In the genomic region with DNA sequence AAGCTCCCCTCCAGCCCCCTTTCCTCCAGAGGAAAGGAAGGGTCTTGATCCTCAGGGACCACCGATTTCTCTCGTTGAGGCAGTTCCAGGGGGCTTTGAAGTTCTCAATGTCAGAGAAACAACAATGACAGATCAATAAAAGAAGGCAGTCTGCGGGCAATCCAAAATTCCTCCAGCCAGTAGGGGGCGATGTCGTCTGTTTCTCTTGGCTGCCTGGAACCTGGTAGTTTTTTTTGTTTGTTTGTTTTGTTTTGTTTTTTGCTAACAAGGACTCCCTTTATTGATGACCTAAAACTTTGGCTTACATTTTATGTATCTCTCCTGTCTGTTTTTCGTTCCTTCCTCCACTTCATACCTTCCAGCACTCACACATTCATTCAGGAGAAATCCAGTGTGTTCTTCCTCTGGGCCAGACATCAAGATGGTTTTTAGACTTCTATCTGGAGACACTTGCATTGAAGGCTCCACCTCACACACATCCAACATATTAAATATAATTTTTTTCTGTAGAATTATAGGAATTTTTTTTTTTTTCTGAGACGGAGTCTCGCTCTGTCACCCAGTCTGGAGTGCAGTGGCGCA, we compare ENCODE assay signal across 8 cellular contexts.
A peak's percentile ranks its signal among the peaks of the same experiment; 100 is the strongest.
DNase-seq lines count a peak whose midpoint lies in the region; ATAC-seq and TF ChIP-seq lines count a peak whose summit lies in the region.

No MANE protein-coding gene starts in this region.

- peaks cover 43% of the 10 kb centered on the region for H3K4me1 Mint-ChIP-seq in activated T-cell treated with anti-CD3 and anti-CD28 coated beads, Interleukin-2, amount 50 U/mL, for 72 hours (ENCODE audit: low read depth)
- peaks cover 11% of the 10 kb centered on the region for H3K4me1 Mint-ChIP-seq in glutamatergic neuron (ENCODE audit: low read depth, unreplicated experiment)

- no peaks in the 10 kb centered on the region for H3K79me2 ChIP-seq in OCI-LY1 (ENCODE audit: insufficient read depth, low read length)

- no peaks in the 10 kb centered on the region for H3K9me3 Mint-ChIP-seq in activated T-cell treated with anti-CD3 and anti-CD28 coated beads, Interleukin-2, amount 50 U/mL, for 72 hours
- no peaks in the 10 kb centered on the region for H3K9me3 Mint-ChIP-seq in glutamatergic neuron (ENCODE audit: unreplicated experiment)

- H3K4me3 ChIP-seq in OCI-LY1 (ENCODE audit: low read depth, low read length, poor library complexity, severe bottlenecking), result no peak overlapping the region

- no peaks in the 10 kb centered on the region; the same call in 1 of the 2 replicates for H3K36me3 ChIP-seq in OCI-LY1 (ENCODE audit: insufficient read depth, low read length)

- H2AFZ ChIP-seq in OCI-LY1 (ENCODE audit: low read length), result no peak overlapping the region

- H4K20me1 ChIP-seq in OCI-LY1 (ENCODE audit: insufficient read depth, low read length), result no peaks in the 10 kb centered on the region

- no peak overlapping the region for H3K4me2 ChIP-seq in OCI-LY1 (ENCODE audit: low read length)

- DNase-seq in activated T-cell treated with anti-CD3 and anti-CD28 coated beads, Interleukin-2, amount 50 U/mL, for 72 hours, result peak; percentile 64 to 72
- peak; percentile 56 for DNase-seq in glutamatergic neuron
- peak; percentile 70 to 82 for DNase-seq in stimulated activated CD4-positive, alpha-beta T cell treated with anti-CD3 and anti-CD28 coated beads, Interleukin-1b, Interleukin-23, amount 100 ng/mL, for 4 hours (ENCODE audit: low read depth in 2 of 2)

- no peak overlapping the region for H3K4me3 Mint-ChIP-seq in activated T-cell treated with anti-CD3 and anti-CD28 coated beads, Interleukin-2, amount 50 U/mL, for 72 hours
- H3K4me3 Mint-ChIP-seq in glutamatergic neuron (ENCODE audit: unreplicated experiment), result no peak overlapping the region

- H3F3A ChIP-seq in OCI-LY1 (ENCODE audit: insufficient read depth, low read length), result no peaks in the 10 kb centered on the region

- H3K27ac Mint-ChIP-seq in activated T-cell treated with anti-CD3 and anti-CD28 coated beads, Interleukin-2, amount 50 U/mL, for 72 hours, result no peak overlapping the region
- no peak overlapping the region for H3K27ac Mint-ChIP-seq in glutamatergic neuron (ENCODE audit: unreplicated experiment)

- ATAC-seq in activated T-cell treated with anti-CD3 and anti-CD28 coated beads, Interleukin-2, amount 50 U/mL, for 72 hours (replicated peaks in 1 of 2), result no peak
- ATAC-seq in HG03159 (IDR thresholded peaks at IDR 0.05; ENCODE audit: unreplicated experiment) (no peak), HG03460 (IDR thresholded peaks at IDR 0.05; ENCODE audit: unreplicated experiment) (no peak), GM19328 (IDR thresholded peaks at IDR 0.05; ENCODE audit: unreplicated experiment) (no peak)

- peaks cover 0 to 1% of the 10 kb centered on the region in 2 donors for H3K36me3 Mint-ChIP-seq in activated T-cell treated with anti-CD3 and anti-CD28 coated beads, Interleukin-2, amount 50 U/mL, for 72 hours (ENCODE audit: insufficient read depth in 2 of 2)
- H3K36me3 Mint-ChIP-seq in glutamatergic neuron (ENCODE audit: unreplicated experiment), result no peaks in the 10 kb centered on the region

- H3K4me1 ChIP-seq in OCI-LY1 (ENCODE audit: insufficient read depth, low read length, severe bottlenecking), result peaks cover 30% of the 10 kb centered on the region

- no peak overlapping the region for H3K27ac ChIP-seq in OCI-LY1 (ENCODE audit: low read depth, low read length, poor library complexity, severe bottlenecking)

- no peak overlapping the region for H3K9ac ChIP-seq in OCI-LY1 (ENCODE audit: low read length)

- H3K9me2 ChIP-seq in OCI-LY1 (ENCODE audit: low read depth, low read length), result no peaks in the 10 kb centered on the region

- H3K27me3 Mint-ChIP-seq in activated T-cell treated with anti-CD3 and anti-CD28 coated beads, Interleukin-2, amount 50 U/mL, for 72 hours (ENCODE audit: low read depth), result peaks cover 26% of the 10 kb centered on the region
- peaks cover 1% of the 10 kb centered on the region for H3K27me3 Mint-ChIP-seq in glutamatergic neuron (ENCODE audit: unreplicated experiment)

- H3K27me3 ChIP-seq in OCI-LY1 (ENCODE audit: insufficient read depth, low read length), result no peaks in the 10 kb centered on the region

- H3K9me3 ChIP-seq in OCI-LY1 (ENCODE audit: low read length), result no peaks in the 10 kb centered on the region; the same call in 1 of the 2 replicates

- TF ChIP-seq CTCF in GM12872 (IDR thresholded peaks at IDR 0.05; ENCODE audit: insufficient read depth, low read depth, low read length) (peak; percentile 86), OCI-LY1 (IDR thresholded peaks at IDR 0.05; ENCODE audit: low read length) (peak; percentile 92), glutamatergic neuron (IDR thresholded peaks at IDR 0.05; ENCODE audit: partially characterized antibody, unreplicated experiment) (peak; percentile 79)
